In the genomic region with DNA sequence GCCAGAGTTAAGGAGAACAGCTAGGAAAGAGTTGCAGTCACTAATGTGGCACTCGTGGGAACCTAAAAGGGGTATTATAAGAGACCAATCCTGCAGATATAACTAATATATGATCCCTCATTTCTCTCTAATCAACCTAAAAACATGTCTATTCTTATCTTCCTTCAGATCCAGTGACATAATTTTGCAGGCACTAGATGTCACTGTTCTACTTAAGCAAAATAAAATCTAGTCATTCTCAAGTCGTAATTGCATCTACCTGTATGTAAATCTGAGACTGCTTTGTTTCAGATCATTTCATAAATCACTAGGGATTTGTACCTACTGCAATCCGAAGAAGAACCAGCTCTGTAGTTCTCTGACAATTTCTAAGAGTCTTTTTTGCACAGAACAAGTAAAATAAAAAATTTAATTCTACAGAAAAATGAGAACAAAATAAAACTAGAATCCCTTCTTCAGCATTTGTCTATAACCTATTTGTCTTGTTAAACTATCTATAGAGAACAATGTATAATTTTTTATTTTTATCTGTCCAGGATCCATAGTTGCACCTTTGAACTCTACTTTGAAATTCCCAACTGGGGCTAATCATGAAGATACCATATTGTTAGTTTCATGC, we compare ENCODE assay signal across 9 cellular contexts. TPM values are rescaled to one million over a fixed set of nuclear protein-coding genes. Genes with fewer than 3 reads are reported as not detected.
DNase-seq lines count a peak whose midpoint lies in the region; ATAC-seq and TF ChIP-seq lines count a peak whose summit lies in the region.
"Had no signal": no experiment of that assay in that cellular context is flagged by ENCODE, and none has a peak within 500 bp of the region (broad histone marks: within the 10 kb centered on the region; RNA-seq: fewer than 3 reads in every experiment).

No MANE protein-coding gene starts in this region.

- no peaks in the 10 kb centered on the region for H3K4me1 Mint-ChIP-seq in immature natural killer cell

- TF ChIP-seq CTCF in fibroblast of mammary gland (conservative IDR thresholded peaks at IDR 0.05; ENCODE audit: control insufficient read depth, insufficient read depth, low read depth, low read length), result peak; percentile 43

- ATAC-seq in GM21576 (IDR thresholded peaks at IDR 0.05; ENCODE audit: unreplicated experiment), result peak; percentile 48
- ATAC-seq in HG03108 (IDR thresholded peaks at IDR 0.05; ENCODE audit: unreplicated experiment), result no peak

- H3K4me3 Mint-ChIP-seq in immature natural killer cell, result no peak overlapping the region
- H3K4me3 Mint-ChIP-seq: stimulated activated naive CD8-positive, alpha-beta T cell treated with anti-CD3 and anti-CD28 coated beads, Interleukin-15, Interleukin-2, amounts not matched to agents 100 ng/mL and 50 ng/mL, for 24 hours had no signal

- DNase-seq in DMS53 (lab: John Stamatoyannopoulos, UW) (peak; percentile 40), NCI-H446 treated with DMSO at 0.1 percent for 48 hours (lab: John Stamatoyannopoulos, UW) (peak; percentile 54), fibroblast of mammary gland (ENCODE audit: low read depth) (peak; percentile 43), islet precursor cell (no peak), immature natural killer cell (no peak)
- no peak for DNase-seq in activated CD8-positive, alpha-beta memory T cell treated with anti-CD3 and anti-CD28 coated beads, Interleukin-2, amount 50 U/mL, for 4 hours

- H3K27me3 Mint-ChIP-seq in immature natural killer cell (ENCODE audit: low read depth in 3 of 3), result no peaks in the 10 kb centered on the region

- no peak overlapping the region for H3K27ac Mint-ChIP-seq in immature natural killer cell
- H3K27ac Mint-ChIP-seq: stimulated activated naive CD8-positive, alpha-beta T cell treated with anti-CD3 and anti-CD28 coated beads, Interleukin-15, Interleukin-2, amounts not matched to agents 100 ng/mL and 50 ng/mL, for 24 hours had no signal

- no peak overlapping the region for H3K4me3 ChIP-seq in fibroblast of mammary gland (ENCODE audit: control insufficient read depth, low read depth, low read length)

- H3K36me3 Mint-ChIP-seq in immature natural killer cell, result no peaks in the 10 kb centered on the region

- H3K9me3 Mint-ChIP-seq in immature natural killer cell, result no peaks in the 10 kb centered on the region
- H3K9me3 Mint-ChIP-seq: stimulated activated naive CD8-positive, alpha-beta T cell treated with anti-CD3 and anti-CD28 coated beads, Interleukin-15, Interleukin-2, amounts not matched to agents 100 ng/mL and 50 ng/mL, for 24 hours had no signal

RNA-seq across cellular contexts. Expression of gene ERBB4, which starts 56.5 kb away (rescaled TPM):
- not detected for polyA plus RNA-seq in immature natural killer cell

Comparison
In these comparisons a context has a peak if more than half of its experiments do, and no peak if none do; other contexts are left out.
1. DNase-seq: peak in DMS53 (single experiment), NCI-H446 treated with DMSO at 0.1 percent for 48 hours (single experiment) and fibroblast of mammary gland (single experiment); none in activated CD8-positive, alpha-beta memory T cell treated with anti-CD3 and anti-CD28 coated beads, Interleukin-2, amount 50 U/mL, for 4 hours (single experiment), islet precursor cell (single experiment) and immature natural killer cell (0 of 3).